19 cellular contexts compared by ENCODE assay signal in the genomic region with DNA sequence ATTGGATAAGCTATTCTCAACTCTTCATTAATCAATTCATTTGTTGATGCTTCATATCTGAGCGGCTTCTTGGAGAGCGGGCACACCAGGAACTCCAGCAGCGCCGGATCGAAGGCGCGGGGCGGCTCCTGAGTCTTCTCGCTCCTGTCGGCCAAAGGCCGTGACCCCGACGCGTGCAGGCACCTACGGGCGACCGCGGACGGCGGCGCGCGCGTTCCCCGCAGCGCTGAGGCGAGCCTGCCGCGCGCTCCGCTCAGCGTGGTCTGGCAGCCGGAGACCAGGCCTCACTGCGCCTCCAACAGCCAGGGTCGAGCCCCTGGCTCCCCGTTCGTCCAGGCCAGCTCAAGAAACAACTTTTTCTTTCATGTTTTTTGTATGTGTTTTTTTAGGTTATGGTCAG.
"Had no signal": no experiment of that assay in that cellular context is flagged by ENCODE, and none has a peak within 500 bp of the region (broad histone marks: within the 10 kb centered on the region; RNA-seq: fewer than 3 reads in every experiment).

No MANE protein-coding gene starts in this region.

- DNase-seq: activated CD4-positive, alpha-beta memory T cell treated with anti-CD3 and anti-CD28 coated beads, Interleukin-2, amount 10 ng/mL, durations not matched to agents 7 days and 5 days; activated CD4-positive, alpha-beta T cell treated with anti-CD3 and anti-CD28 coated beads, Interleukin-2, amount 10 ng/mL, durations not matched to agents 24 days and 14 days; activated effector memory CD4-positive, alpha-beta T cell treated with anti-CD3 and anti-CD28 coated beads, Interleukin-2, amount 50 U/mL, for 16 hours; effector memory CD4-positive, alpha-beta T cell; esophagus squamous epithelium; gastrocnemius medialis; head of caudate nucleus; occipital lobe; sigmoid colon; stimulated activated CD4-positive, alpha-beta T cell treated with anti-CD3 and anti-CD28 coated beads, Interleukin-15, amount 100 ng/mL, for 24 hours; stimulated activated CD8-positive, alpha-beta memory T cell treated with anti-CD3 and anti-CD28 coated beads, Interleukin-4, amount 100 ng/mL, for 48 hours; stimulated activated naive CD4-positive, alpha-beta T cell had no signal

- H3K9me3 Mint-ChIP-seq: activated CD4-positive, alpha-beta memory T cell treated with anti-CD3 and anti-CD28 coated beads, Interleukin-2, amount 10 ng/mL, durations not matched to agents 7 days and 5 days; activated CD4-positive, alpha-beta T cell treated with anti-CD3 and anti-CD28 coated beads, Interleukin-2, amount 10 ng/mL, durations not matched to agents 24 days and 14 days; activated naive CD4-positive, alpha-beta T cell treated with anti-CD3 and anti-CD28 coated beads, Interleukin-2, amount 50 U/mL, for 24 hours; central memory CD8-positive, alpha-beta T cell; T-helper 1 cell treated with Interleukin-12 subunit alpha and Interleukin-12 subunit beta and Interleukin-4 antibody, amounts not matched to agents 30 μg/mL and 1 μg/mL, for 36 hours; type B pancreatic cell had no signal

- H3K27me3 Mint-ChIP-seq: activated CD4-positive, alpha-beta memory T cell treated with anti-CD3 and anti-CD28 coated beads, Interleukin-2, amount 10 ng/mL, durations not matched to agents 7 days and 5 days; activated CD4-positive, alpha-beta T cell treated with anti-CD3 and anti-CD28 coated beads, Interleukin-2, amount 10 ng/mL, durations not matched to agents 24 days and 14 days; activated naive CD4-positive, alpha-beta T cell treated with anti-CD3 and anti-CD28 coated beads, Interleukin-2, amount 50 U/mL, for 24 hours; central memory CD8-positive, alpha-beta T cell; type B pancreatic cell had no signal

- H3K27me3 ChIP-seq: esophagus squamous epithelium, gastrocnemius medialis, sigmoid colon had no signal

- H3K4me3 Mint-ChIP-seq: activated CD4-positive, alpha-beta memory T cell treated with anti-CD3 and anti-CD28 coated beads, Interleukin-2, amount 10 ng/mL, durations not matched to agents 7 days and 5 days; activated CD4-positive, alpha-beta T cell treated with anti-CD3 and anti-CD28 coated beads, Interleukin-2, amount 10 ng/mL, durations not matched to agents 24 days and 14 days; activated naive CD4-positive, alpha-beta T cell treated with anti-CD3 and anti-CD28 coated beads, Interleukin-2, amount 50 U/mL, for 24 hours; central memory CD8-positive, alpha-beta T cell; T-helper 1 cell treated with Interleukin-12 subunit alpha and Interleukin-12 subunit beta and Interleukin-4 antibody, amounts not matched to agents 30 μg/mL and 1 μg/mL, for 36 hours; type B pancreatic cell had no signal

- ATAC-seq: activated CD4-positive, CD25-positive, alpha-beta regulatory T cell treated with anti-CD3 and anti-CD28 coated beads, Interleukin-2, amount 50 U/mL, for 24 hours; gastrocnemius medialis had no signal

- H3K4me2 ChIP-seq: smooth muscle cell had no signal

- H3K27ac Mint-ChIP-seq: activated CD4-positive, alpha-beta memory T cell treated with anti-CD3 and anti-CD28 coated beads, Interleukin-2, amount 10 ng/mL, durations not matched to agents 7 days and 5 days; activated CD4-positive, alpha-beta T cell treated with anti-CD3 and anti-CD28 coated beads, Interleukin-2, amount 10 ng/mL, durations not matched to agents 24 days and 14 days; activated naive CD4-positive, alpha-beta T cell treated with anti-CD3 and anti-CD28 coated beads, Interleukin-2, amount 50 U/mL, for 24 hours; T-helper 1 cell treated with Interleukin-12 subunit alpha and Interleukin-12 subunit beta and Interleukin-4 antibody, amounts not matched to agents 30 μg/mL and 1 μg/mL, for 36 hours; type B pancreatic cell had no signal

- H3K4me1 ChIP-seq: esophagus squamous epithelium, gastrocnemius medialis had no signal

- H3K27ac ChIP-seq: esophagus squamous epithelium, gastrocnemius medialis, sigmoid colon, thoracic aorta had no signal

- H3K9me3 ChIP-seq: esophagus squamous epithelium, gastrocnemius medialis, sigmoid colon, thoracic aorta had no signal

- H3K4me1 Mint-ChIP-seq: activated CD4-positive, alpha-beta memory T cell treated with anti-CD3 and anti-CD28 coated beads, Interleukin-2, amount 10 ng/mL, durations not matched to agents 7 days and 5 days; activated CD4-positive, alpha-beta T cell treated with anti-CD3 and anti-CD28 coated beads, Interleukin-2, amount 10 ng/mL, durations not matched to agents 24 days and 14 days; central memory CD8-positive, alpha-beta T cell had no signal

- H3K36me3 ChIP-seq: thoracic aorta had no signal

- H3K4me3 ChIP-seq: esophagus squamous epithelium, gastrocnemius medialis, sigmoid colon, smooth muscle cell, thoracic aorta had no signal
